ENCODE assay signal across 13 cellular contexts in genomic region chr11:37712246-37712645, GRCh38.
DNase-seq lines count a peak whose midpoint lies in the region; ATAC-seq, FAIRE-seq and TF ChIP-seq lines count a peak whose summit lies in the region.
"Had no signal": no experiment of that assay in that cellular context is flagged by ENCODE, and none has a peak within 500 bp of the region (broad histone marks: within the 10 kb centered on the region; RNA-seq: fewer than 3 reads in every experiment).

No MANE protein-coding gene starts in this region.

- TF ChIP-seq CTCF in GM12873 (IDR thresholded peaks at IDR 0.05; ENCODE audit: insufficient read depth, low read depth, low read length, missing control alignments), result peak; percentile 12

- DNase-seq in NAMALWA (ENCODE audit: low spot score), result peak; percentile 20
- peak; percentile 7 for DNase-seq in amniotic epithelial cell (ENCODE audit: low read depth)
- DNase-seq in medulla oblongata (ENCODE audit: extremely low spot score), result peak; percentile 8
- no peak for DNase-seq in activated CD4-positive, alpha-beta T cell treated with anti-CD3 and anti-CD28 coated beads for 4 hours
- no peak for DNase-seq in effector CD8-positive, alpha-beta T cell (lab: John Stamatoyannopoulos, UW)
- no peak for DNase-seq in GM12892 (ENCODE audit: insufficient read length)
- DNase-seq: activated CD8-positive, alpha-beta memory T cell treated with anti-CD3 and anti-CD28 coated beads for 24 hours; DMS153; NCI-H226; stimulated activated CD4-positive, alpha-beta T cell treated with anti-CD3 and anti-CD28 coated beads, Interleukin-1b, Interleukin-23, amount 100 ng/mL, for 48 hours had no signal

- no peak for ATAC-seq in HG03432 (IDR thresholded peaks at IDR 0.05; ENCODE audit: unreplicated experiment)

- FAIRE-seq in GM12892 (lab: Jason Lieb, UNC), result no peak
- FAIRE-seq: islet of Langerhans had no signal

- TF ChIP-seq POLR2A in GM12892 (IDR thresholded peaks at IDR 0.05; ENCODE audit: low read depth, low read length), result no peak

Comparison
In these comparisons a context has a peak if more than half of its experiments do, and no peak if none do; other contexts are left out.
1. DNase-seq: peak in NAMALWA (single experiment), amniotic epithelial cell (single experiment) and medulla oblongata (single experiment); none in activated CD4-positive, alpha-beta T cell treated with anti-CD3 and anti-CD28 coated beads for 4 hours (0 of 2), effector CD8-positive, alpha-beta T cell (single experiment) and GM12892 (single experiment).